ENCODE assay signal across 1 cellular context in the genomic region with DNA sequence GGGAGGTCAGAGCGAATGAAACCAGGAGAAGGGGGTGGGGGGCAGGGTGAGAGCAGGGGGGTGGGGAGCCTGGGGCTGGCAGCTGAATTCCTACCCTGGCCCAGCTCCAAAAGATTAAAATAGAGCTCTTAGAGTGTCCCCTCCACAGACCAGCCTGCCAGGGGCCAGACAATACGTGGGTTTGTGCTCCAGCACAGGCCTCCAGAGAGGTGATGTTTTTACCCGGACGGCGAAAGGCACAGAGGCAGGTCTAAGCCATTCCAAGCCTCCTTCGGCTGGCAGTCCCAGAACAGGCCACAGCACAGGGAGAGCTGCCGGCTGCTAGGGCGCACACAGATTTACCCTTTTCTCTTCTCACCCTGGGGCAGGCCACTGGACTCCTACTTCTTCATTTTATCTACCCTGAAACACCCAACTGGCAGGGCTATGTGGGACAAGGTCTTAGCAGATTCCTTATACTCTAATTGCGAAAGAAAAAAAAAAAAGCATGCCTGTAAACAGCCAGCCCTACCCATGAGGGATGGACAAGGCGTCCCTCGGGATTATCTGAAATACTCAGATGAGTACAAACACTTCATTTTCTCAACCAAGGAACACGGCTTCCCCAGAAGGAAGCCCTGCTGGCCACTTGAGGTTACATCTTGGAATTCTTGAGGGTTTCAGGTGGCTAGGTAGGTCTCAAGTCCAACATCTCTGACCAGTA.
TF ChIP-seq lines count a peak whose summit lies in the region.

No MANE protein-coding gene starts in this region.

TF ChIP-seq in GM23338, 12 proteins besides CTCF, POLR2A, EP300 and RAD21 (continued from another document):
- TF ChIP-seq ZNF462 (CRISPR knock-in tag; IDR thresholded peaks at IDR 0.05): no peak
